In genomic region chr1:82464362-82464931, GRCh38 we compare ENCODE assay signal across 9 cellular contexts.
DNase-seq lines count a peak whose midpoint lies in the region; TF ChIP-seq lines count a peak whose summit lies in the region.
"Had no signal": no experiment of that assay in that cellular context is flagged by ENCODE, and none has a peak within 500 bp of the region (broad histone marks: within the 10 kb centered on the region; RNA-seq: fewer than 3 reads in every experiment).

No MANE protein-coding gene starts in this region.

- DNase-seq in COLO668 (lab: John Stamatoyannopoulos, UW; ENCODE audit: unreplicated experiment) (peak; percentile 78), NCI-H1092 (lab: John Stamatoyannopoulos, UW) (peak; percentile 68), astrocyte of the hippocampus (ENCODE audit: low read depth, low spot score) (peak; percentile 91), medulla oblongata (ENCODE audit: extremely low spot score) (peak; percentile 6), hippocampal formation (lab: John Stamatoyannopoulos, UW) (no peak), GM13976 (ENCODE audit: low spot score) (no peak), NAMALWA (ENCODE audit: low spot score) (no peak), SIG-M5 (lab: John Stamatoyannopoulos, UW) (no peak)
- DNase-seq: nucleus accumbens had no signal

- in situ Hi-C loops in GM13976 (cut with MboI; ENCODE audit: low sequenced_read_pairs, unreplicated experiment) = no loop called here

- no peak for TF ChIP-seq CTCF in GM13976 (IDR thresholded peaks at IDR 0.05; ENCODE audit: borderline replicate concordance, control extremely low read depth, extremely low read depth, insufficient read depth, missing control alignments)

Comparison
In these comparisons a context has a peak if more than half of its experiments do, and no peak if none do; other contexts are left out.
1. DNase-seq: peak in COLO668 (single experiment), NCI-H1092 (single experiment), astrocyte of the hippocampus (single experiment) and medulla oblongata (single experiment); none in hippocampal formation (0 of 2), GM13976 (single experiment), NAMALWA (single experiment) and SIG-M5 (single experiment).